In genomic region chr12:14261096-14261495, GRCh38 we compare ENCODE assay signal across 10 cellular contexts.
DNase-seq lines count a peak whose midpoint lies in the region; ATAC-seq, FAIRE-seq and TF ChIP-seq lines count a peak whose summit lies in the region.
"Had no signal": no experiment of that assay in that cellular context is flagged by ENCODE, and none has a peak within 500 bp of the region (broad histone marks: within the 10 kb centered on the region; RNA-seq: fewer than 3 reads in every experiment).

No MANE protein-coding gene starts in this region.

- H3K9me3 ChIP-seq in K562 (replicated peaks; ENCODE audit: control insufficient read depth, insufficient read depth, low read depth, low read length) = peaks cover 24% of the 10 kb centered on the region
- peaks cover 7% of the 10 kb centered on the region for H3K9me3 ChIP-seq in keratinocyte (ENCODE audit: control insufficient read depth, low read depth, low read length)

- CTCF ChIA-PET in Calu3 (lab: Charles Lee) = interaction anchor here (1.9 kb wide), 1 partner anchor 105 kb away, joined by 16 read pairs; the partner anchor contains the start of gene ATF7IP
- CTCF ChIA-PET in K562 (lab: Yijun Ruan, JAX; ENCODE audit: low intra/inter-chr PET ratio) = no interaction called here

- no peak for TF ChIP-seq RAD21 in K562 (CRISPR knock-in tag; conservative IDR thresholded peaks at IDR 0.05 in 1 of 2, IDR thresholded peaks at IDR 0.05 in 1 of 2)

- DNase-seq in Calu3 (no peak), K562 (ENCODE audit: extremely low read depth in 1 of 4, low spot score in 3 of 4) (no peak), keratinocyte (ENCODE audit: low read depth, low spot score) (no peak), posterior vena cava (ENCODE audit: low spot score) (no peak), Ammon's horn (ENCODE audit: low spot score) (no peak), NCI-H2107 treated with DMSO at 0.1 percent for 48 hours (lab: John Stamatoyannopoulos, UW; ENCODE audit: unreplicated experiment) (no peak), kidney tubule cell (ENCODE audit: low spot score) (no peak)
- DNase-seq: activated effector memory CD4-positive, alpha-beta T cell treated with Interleukin-2 at 50 U/mL for 16 hours; NK-92 treated with Interleukin-12 subunit alpha and Interleukin-12 subunit beta, amount 100 ng/mL, for 24 hours had no signal

- peak overlapping the region; percentile 95 for H3K27ac Mint-ChIP-seq in Calu3 (ENCODE audit: unreplicated experiment)

- H3K4me3 Mint-ChIP-seq in Calu3 (ENCODE audit: low read depth, unreplicated experiment) = no peak overlapping the region

- intact Hi-C loops in Calu3 (cut with micrococcal nuclease; ENCODE audit: unreplicated experiment) (no loop called here), K562 (cut with micrococcal nuclease) (no loop called here), posterior vena cava (cut with DNase I) (no loop called here)

- no peak for ATAC-seq in K562

- H3K27ac ChIP-seq in K562 (ENCODE audit: extremely low read depth, low read depth, low read length) (peak overlapping the region; percentile 70), keratinocyte (ENCODE audit: control insufficient read depth, insufficient read depth, low read length) (peak overlapping the region; percentile 87), rectal smooth muscle tissue (ENCODE audit: low read depth, low read length) (peak overlapping the region; percentile 85)

- no peak for TF ChIP-seq CTCF in Calu3 (IDR thresholded peaks at IDR 0.05; ENCODE audit: unreplicated experiment)
- TF ChIP-seq CTCF in K562 (IDR thresholded peaks at IDR 0.05 in 2 of 3, conservative IDR thresholded peaks at IDR 0.05 in 1 of 3; ENCODE audit: insufficient read depth in 2 of 3, low read depth in 1 of 3, low read length in 3 of 3) = no peak
- no peak for TF ChIP-seq CTCF in keratinocyte (optimal IDR thresholded peaks at IDR 0.05 in 1 of 3, IDR thresholded peaks at IDR 0.05 in 1 of 3, conservative IDR thresholded peaks at IDR 0.05 in 1 of 3; ENCODE audit: extremely low read depth in 1 of 3, insufficient read depth in 2 of 3, low read length in 3 of 3)

- H3K27me3 ChIP-seq in K562 (ENCODE audit: control insufficient read depth in 2 of 2, insufficient read depth in 2 of 2, low read length in 2 of 2) (no peaks in the 10 kb centered on the region), keratinocyte (ENCODE audit: control insufficient read depth, extremely low read depth, insufficient read depth, low read length) (no peaks in the 10 kb centered on the region), rectal smooth muscle tissue (ENCODE audit: control insufficient read depth, insufficient read depth, low read length) (no peaks in the 10 kb centered on the region)

- H3K9me3 Mint-ChIP-seq in Calu3 (ENCODE audit: low read depth, unreplicated experiment) = peaks cover 2% of the 10 kb centered on the region

- H3K36me3 ChIP-seq in K562 (ENCODE audit: control insufficient read depth, insufficient read depth, low read length) = no peaks in the 10 kb centered on the region
- H3K36me3 ChIP-seq in keratinocyte (ENCODE audit: control insufficient read depth in 2 of 2, extremely low read depth in 1 of 2, insufficient read depth in 2 of 2, low read length in 2 of 2) = no peaks in the 10 kb centered on the region
- H3K36me3 ChIP-seq in rectal smooth muscle tissue (ENCODE audit: control insufficient read depth, insufficient read depth, low read length) = no peaks in the 10 kb centered on the region

- dilution Hi-C loops in keratinocyte (cut with MboI; ENCODE audit: extremely low pct_ligation_motif_present, low sequenced_read_pairs) = no loop called here

- POLR2A ChIA-PET in K562 (lab: Yijun Ruan, JAX) = interaction anchor here (0.7 kb wide), 1 partner anchor 28 kb away, joined by 3 read pairs; no protein-coding TSS in a partner anchor

- FAIRE-seq in K562 (lab: Jason Lieb, UNC) (no peak), keratinocyte (lab: Jason Lieb, UNC) (no peak)

- H2AFZ ChIP-seq in K562 (ENCODE audit: low read depth, low read length) (peak overlapping the region; percentile 81), keratinocyte (ENCODE audit: control insufficient read depth, low read length) (peak overlapping the region; percentile 73)

- H3K9ac ChIP-seq in K562 (ENCODE audit: insufficient read depth in 1 of 2, low read depth in 2 of 2, low read length in 2 of 2) = peak overlapping the region in 1 of 2 experiments; percentile 40; a peak in 2 of 4 replicates
- H3K9ac ChIP-seq in keratinocyte (ENCODE audit: control insufficient read depth, extremely low read depth, insufficient read depth, low read length) = peak overlapping the region; percentile 64
- no peak overlapping the region for H3K9ac ChIP-seq in rectal smooth muscle tissue (ENCODE audit: low read length)

- peak overlapping the region; percentile 57; the same call in 1 of the 2 replicates for H3K4me2 ChIP-seq in K562 (ENCODE audit: insufficient read depth, low read length)
- H3K4me2 ChIP-seq in keratinocyte (ENCODE audit: control insufficient read depth, extremely low read depth, insufficient read depth, low read depth, low read length) = peak overlapping the region; percentile 74

- BruUV-seq in Calu3 (replicated peaks; lab: Mats Ljungman, UMichigan) = no TSS peak
- no TSS peak for BruUV-seq in K562 (replicated peaks; lab: Mats Ljungman, UMichigan)

- H4K20me1 ChIP-seq in K562 (replicated peaks; ENCODE audit: control insufficient read depth, insufficient read depth, low read length) (no peaks in the 10 kb centered on the region), keratinocyte (ENCODE audit: control insufficient read depth, extremely low read depth, insufficient read depth, low read length) (no peaks in the 10 kb centered on the region)

- no peak for TF ChIP-seq EP300 in K562 (IDR thresholded peaks at IDR 0.05; ENCODE audit: low read length)

- no peaks in the 10 kb centered on the region for H3K9me1 ChIP-seq in K562 (ENCODE audit: control insufficient read depth, insufficient read depth, low read length)
- no peaks in the 10 kb centered on the region for H3K9me1 ChIP-seq in keratinocyte (ENCODE audit: control insufficient read depth, extremely low read depth, insufficient read depth, low read length)

- in situ Hi-C loops in K562 (cut with MboI) = no loop called here

- no peaks in the 10 kb centered on the region for H3K79me2 ChIP-seq in K562 (ENCODE audit: control insufficient read depth, insufficient read depth, low read length)
- no peaks in the 10 kb centered on the region for H3K79me2 ChIP-seq in keratinocyte (ENCODE audit: control insufficient read depth, insufficient read depth, low read length)

- H3K4me3 ChIP-seq in K562 (no peak overlapping the region), keratinocyte (ENCODE audit: control insufficient read depth in 2 of 3, extremely low read depth in 1 of 3, insufficient read depth in 2 of 3, low read depth in 1 of 3, low read length in 3 of 3) (no peak overlapping the region), rectal smooth muscle tissue (ENCODE audit: low read length) (peak overlapping the region; percentile 37)

- H3K36me3 Mint-ChIP-seq in Calu3 (ENCODE audit: insufficient read depth, unreplicated experiment) = peaks cover 47% of the 10 kb centered on the region

- no peak for TF ChIP-seq POLR2A in K562 (conservative IDR thresholded peaks at IDR 0.05)

- no peaks in the 10 kb centered on the region for H3K27me3 Mint-ChIP-seq in Calu3 (ENCODE audit: unreplicated experiment)

- H3K4me1 ChIP-seq in K562 (replicated peaks in 1 of 2; ENCODE audit: control insufficient read depth in 2 of 2, insufficient read depth in 2 of 2, low read length in 2 of 2) = peaks cover 19 to 36% of the 10 kb centered on the region in 2 experiments
- H3K4me1 ChIP-seq in keratinocyte (ENCODE audit: control insufficient read depth, extremely low read depth, insufficient read depth, low read length) = peaks cover 45% of the 10 kb centered on the region
- peaks cover 27% of the 10 kb centered on the region for H3K4me1 ChIP-seq in rectal smooth muscle tissue (ENCODE audit: control insufficient read depth, insufficient read depth, low read length)

- 63% methylated on average over 6 of the region's 6 CpGs for WGBS in K562 (ENCODE audit: insufficient coverage, low coverage, missing lambda C conversion rate)

- peaks cover 70% of the 10 kb centered on the region for H3K4me1 Mint-ChIP-seq in Calu3 (ENCODE audit: low read depth, unreplicated experiment)

TF ChIP-seq in K562, 482 proteins besides CTCF, POLR2A, EP300 and RAD21:
- TF ChIP-seq GTF2A2 (tag; IDR thresholded peaks at IDR 0.05) (0 out of 2 replicates have a peak, but pooled peaks have one; percentile 34), ZNF766 (CRISPR knock-in tag; conservative IDR thresholded peaks at IDR 0.05) (0 out of 2 replicates have a peak, but pooled peaks have one; percentile 28), SPI1 (IDR thresholded peaks at IDR 0.05; ENCODE audit: borderline replicate concordance, low read depth, low read length) (no peak), GTF2E2 (tag; IDR thresholded peaks at IDR 0.05) (0 out of 2 replicates have a peak, but pooled peaks have one; percentile 33), ZNF589 (CRISPR knock-in tag; IDR thresholded peaks at IDR 0.05; ENCODE audit: low read depth) (peak; percentile 49; the same call in 1 of the 2 replicates)
TF ChIP-seq in K562: peak in this region for 4.
